Comparison of ENCODE assay signal across 17 cellular contexts in the genomic region with DNA sequence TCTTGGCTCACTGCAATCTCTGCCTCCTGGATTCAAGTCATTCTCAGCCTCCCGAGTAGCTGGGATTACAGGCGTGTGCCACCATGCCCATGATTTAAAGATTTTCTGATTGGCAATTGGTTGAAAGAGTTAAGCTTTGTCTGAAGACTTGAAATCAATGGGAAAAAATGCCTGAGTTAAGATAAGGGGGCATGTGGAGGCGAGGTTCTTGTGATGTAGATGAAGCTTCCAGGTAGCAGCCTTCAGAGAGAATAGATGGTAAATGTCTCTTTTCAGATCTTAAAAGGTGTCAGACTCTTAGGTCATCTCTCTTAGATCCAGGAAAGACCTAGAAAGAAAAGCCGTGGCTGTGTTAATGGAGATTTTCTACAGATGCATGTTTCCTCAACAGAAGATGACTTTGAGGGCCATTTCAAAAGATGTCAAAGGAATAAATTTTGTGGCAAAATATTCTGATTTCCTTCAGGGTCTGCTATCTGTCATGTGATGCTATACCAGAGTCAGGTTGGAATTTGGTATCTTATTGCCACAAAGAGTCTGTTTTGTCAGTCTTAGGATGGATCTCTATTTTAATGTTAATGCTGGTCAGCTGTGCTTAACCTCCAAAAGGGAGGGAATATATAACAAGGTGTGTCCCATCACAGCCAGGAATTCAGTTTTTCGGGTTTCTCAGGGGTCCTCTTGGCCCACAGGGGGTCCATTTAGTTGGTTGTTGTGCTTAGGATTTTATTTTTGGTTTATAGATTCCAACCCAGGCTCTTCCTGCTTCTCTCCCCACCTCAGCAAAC. TPM values are rescaled to one million over a fixed set of nuclear protein-coding genes. Genes with fewer than 3 reads are reported as not detected.
DNase-seq lines count a peak whose midpoint lies in the region; FAIRE-seq and TF ChIP-seq lines count a peak whose summit lies in the region.
"Had no signal": no experiment of that assay in that cellular context is flagged by ENCODE, and none has a peak within 500 bp of the region (broad histone marks: within the 10 kb centered on the region; RNA-seq: fewer than 3 reads in every experiment).

No MANE protein-coding gene starts in this region.

- no peak overlapping the region for H3K4ac ChIP-seq in H1 (replicated peaks; ENCODE audit: insufficient read length, low read depth, low read length)

- no peaks in the 10 kb centered on the region for H3K23me2 ChIP-seq in H1 (ENCODE audit: low read depth, low read length)

- no peak for TF ChIP-seq RAD21 in H1 (IDR thresholded peaks at IDR 0.05 in 1 of 2, conservative IDR thresholded peaks at IDR 0.05 in 1 of 2; ENCODE audit: low read depth in 2 of 2, low read length in 2 of 2)

- H3K9me3 ChIP-seq in HUES6 (ENCODE audit: control insufficient read depth, insufficient read depth, low read depth, low read length) = peaks cover 12% of the 10 kb centered on the region; the same call in 1 of the 2 replicates
- peaks cover 0 to 5% of the 10 kb centered on the region in 2 experiments; a peak in 1 of 4 replicates for H3K9me3 ChIP-seq in H1 (ENCODE audit: insufficient read depth in 2 of 2, low read depth in 1 of 2, low read length in 1 of 2)
- H3K9me3 ChIP-seq: A549, BLaER1 had no signal

- H3K79me2 ChIP-seq in H1 (ENCODE audit: control insufficient read depth in 1 of 2, insufficient read depth in 2 of 2, low read length in 2 of 2) = no peaks in the 10 kb centered on the region

- TF ChIP-seq EP300 in H1 (IDR thresholded peaks at IDR 0.05; ENCODE audit: borderline replicate concordance in 1 of 2, low read depth in 2 of 2, low read length in 2 of 2) = no peak

- no peaks in the 10 kb centered on the region for H3K9me3 Mint-ChIP-seq in activated naive CD8-positive, alpha-beta T cell treated with anti-CD3 and anti-CD28 coated beads for 36 hours

- H3K27ac ChIP-seq in HUES6 (ENCODE audit: low read depth, low read length) (peak overlapping the region; percentile 54), H1 (ENCODE audit: low read depth, low read length) (no peak overlapping the region)
- H3K27ac ChIP-seq: A549, BLaER1 had no signal

- H3K4me2 ChIP-seq in H1 (ENCODE audit: insufficient read depth in 1 of 2, low read depth in 2 of 2, low read length in 2 of 2) = peak overlapping the region; percentile 17 to 37; a peak in 3 of 4 replicates
- H3K4me2 ChIP-seq: A549, BLaER1 had no signal

- H3K79me1 ChIP-seq in H1 (ENCODE audit: low read depth, low read length) = no peaks in the 10 kb centered on the region

- H2BK12ac ChIP-seq in H1 (ENCODE audit: low read depth, low read length) = no peak overlapping the region

- CTCF ChIA-PET in H1 (lab: Charles Lee; ENCODE audit: partially characterized antibody) = interaction anchor here (1.4 kb wide), 1 partner anchor 12 kb away, joined by 3 read pairs; no protein-coding TSS in a partner anchor

- H4K8ac ChIP-seq in H1 (ENCODE audit: extremely low read depth, insufficient read depth, low read length) = no peak overlapping the region

- WGBS in H1 (ENCODE audit: extremely low coverage in 1 of 2, insufficient coverage in 1 of 2, insufficient read length in 1 of 2, insufficient replicate concordance in 2 of 2, low coverage in 1 of 2, low lambda C conversion rate in 2 of 2, missing lambda C conversion rate in 1 of 2), 2 experiments = 50% methylated on average over 5 of the region's 5 CpGs; no CpG with 5 or more reads in 1 of the 2 experiments

- H3K14ac ChIP-seq in H1 (ENCODE audit: insufficient read length) = no peak overlapping the region

- TF ChIP-seq POLR2A in H1 (IDR thresholded peaks at IDR 0.05; ENCODE audit: control extremely low read depth in 1 of 2, low read depth in 2 of 2, low read length in 2 of 2) = no peak

- H3K18ac ChIP-seq in H1 (ENCODE audit: extremely low read depth, low read length) = peak overlapping the region; percentile 83; the same call in 1 of the 2 replicates

- no peak overlapping the region for H3K23ac ChIP-seq in H1 (ENCODE audit: insufficient read length)

- no peak overlapping the region for H2AFZ ChIP-seq in H1 (ENCODE audit: low read length)

- H3K4me1 Mint-ChIP-seq in activated naive CD8-positive, alpha-beta T cell treated with anti-CD3 and anti-CD28 coated beads for 36 hours = no peaks in the 10 kb centered on the region
- H3K4me1 Mint-ChIP-seq: CD4-positive, CD25-positive, alpha-beta regulatory T cell had no signal

- H3K4me1 ChIP-seq in HUES6 (ENCODE audit: control insufficient read depth, insufficient read depth, low read length) (peaks cover 13% of the 10 kb centered on the region), H1 (replicated peaks in 1 of 4; ENCODE audit: control insufficient read depth in 3 of 4, insufficient read depth in 4 of 4, low read length in 3 of 4) (peaks cover 4 to 10% (median 6%) of the 10 kb centered on the region in 4 experiments; a peak in 6 of 7 replicates)
- H3K4me1 ChIP-seq: A549, BLaER1 had no signal

- no peaks in the 10 kb centered on the region for H3K27me3 ChIP-seq in HUES6 (ENCODE audit: control insufficient read depth, insufficient read depth, low read length)
- H3K27me3 ChIP-seq in H1 (replicated peaks in 1 of 4; ENCODE audit: control insufficient read depth in 3 of 4, extremely low read depth in 1 of 4, insufficient read depth in 3 of 4, low read length in 3 of 4) = no peaks in the 10 kb centered on the region
- H3K27me3 ChIP-seq: BLaER1 had no signal

- peak overlapping the region; percentile 92; the same call in 1 of the 2 replicates for H2BK5ac ChIP-seq in H1 (ENCODE audit: low read depth, low read length)

- H4K20me1 ChIP-seq in H1 (replicated peaks in 1 of 2; ENCODE audit: control insufficient read depth in 1 of 2, insufficient read depth in 2 of 2, low read length in 2 of 2) = no peaks in the 10 kb centered on the region
- H4K20me1 ChIP-seq: BLaER1 had no signal

- H3K36me3 Mint-ChIP-seq in activated naive CD8-positive, alpha-beta T cell treated with anti-CD3 and anti-CD28 coated beads for 36 hours = no peaks in the 10 kb centered on the region
- H3K36me3 Mint-ChIP-seq: CD4-positive, CD25-positive, alpha-beta regulatory T cell had no signal

- peak overlapping the region; percentile 94 for H4K91ac ChIP-seq in H1 (replicated peaks; ENCODE audit: insufficient read length, low read length)

- peak overlapping the region; percentile 41 for H2BK120ac ChIP-seq in H1 (replicated peaks; ENCODE audit: low read depth, low read length)

- H3K9ac ChIP-seq in HUES6 (ENCODE audit: low read length) (no peak overlapping the region), H1 (replicated peaks in 1 of 4; ENCODE audit: extremely low read depth in 1 of 4, low read depth in 3 of 4, low read length in 3 of 4) (no peak overlapping the region)
- H3K9ac ChIP-seq: BLaER1 had no signal

- no peak for TF ChIP-seq CTCF in H1 (IDR thresholded peaks at IDR 0.05; ENCODE audit: control extremely low read depth in 1 of 3, insufficient read depth in 1 of 3, low read depth in 1 of 3, low read length in 3 of 3)

- peak; percentile 66 for FAIRE-seq in H1 (lab: Jason Lieb, UNC)
- FAIRE-seq: A549, G401.6, GM12892, GM19239, H54, HepG2 had no signal

- DNase-seq in H1 (ENCODE audit: low read depth in 1 of 2, low spot score in 2 of 2) = peak in 1 of 2 experiments; percentile 39
- DNase-seq in iPS-NIHi11 (ENCODE audit: low spot score) = peak; percentile 46
- no peak for DNase-seq in DMS 273 (lab: John Stamatoyannopoulos, UW; ENCODE audit: unreplicated experiment)
- no peak for DNase-seq in activated naive CD8-positive, alpha-beta T cell treated with anti-CD3 and anti-CD28 coated beads for 36 hours
- DNase-seq in CD1c-positive myeloid dendritic cell (ENCODE audit: extremely low spot score) = no peak
- DNase-seq: AML-193; Calu3; CD4-positive, CD25-positive, alpha-beta regulatory T cell; DMS79 had no signal

- H2AK5ac ChIP-seq in H1 (ENCODE audit: low read depth, low read length) = no peak overlapping the region

- no peak overlapping the region for H3K56ac ChIP-seq in H1 (replicated peaks; ENCODE audit: insufficient read length, low read depth, low read length)

- H3K27ac Mint-ChIP-seq in activated naive CD8-positive, alpha-beta T cell treated with anti-CD3 and anti-CD28 coated beads for 36 hours = no peak overlapping the region
- H3K27ac Mint-ChIP-seq: CD4-positive, CD25-positive, alpha-beta regulatory T cell had no signal

- no peak overlapping the region for H3K4me3 Mint-ChIP-seq in activated naive CD8-positive, alpha-beta T cell treated with anti-CD3 and anti-CD28 coated beads for 36 hours
- H3K4me3 Mint-ChIP-seq: CD4-positive, CD25-positive, alpha-beta regulatory T cell had no signal

- POLR2A ChIA-PET in H1 (lab: Charles Lee; ENCODE audit: partially characterized antibody) = no interaction called here

- H4K5ac ChIP-seq in H1 (ENCODE audit: insufficient read length, low read depth, low read length) = peak overlapping the region; percentile 57

- H2BK20ac ChIP-seq in H1 (ENCODE audit: low read length) = no peak overlapping the region

- H3K36me3 ChIP-seq in HUES6 (ENCODE audit: control insufficient read depth, insufficient read depth, low read length) (no peaks in the 10 kb centered on the region), H1 (ENCODE audit: control insufficient read depth in 2 of 4, insufficient read depth in 4 of 4, low read length in 3 of 4) (no peaks in the 10 kb centered on the region)
- H3K36me3 ChIP-seq: BLaER1 had no signal

- no peak overlapping the region for H3K4me3 ChIP-seq in HUES6 (ENCODE audit: low read depth, low read length)
- H3K4me3 ChIP-seq in H1 (ENCODE audit: extremely low read depth in 1 of 4, insufficient read depth in 2 of 4, low read depth in 3 of 4, low read length in 4 of 4) = no peak overlapping the region
- H3K4me3 ChIP-seq: A549, BLaER1 had no signal

- no peaks in the 10 kb centered on the region for H3K27me3 Mint-ChIP-seq in activated naive CD8-positive, alpha-beta T cell treated with anti-CD3 and anti-CD28 coated beads for 36 hours

- H2BK15ac ChIP-seq in H1 (ENCODE audit: low read length) = no peak overlapping the region

TF ChIP-seq in H1, 55 proteins besides CTCF, POLR2A, EP300 and RAD21 (continues in another document):
- TF ChIP-seq, protein P1, sequence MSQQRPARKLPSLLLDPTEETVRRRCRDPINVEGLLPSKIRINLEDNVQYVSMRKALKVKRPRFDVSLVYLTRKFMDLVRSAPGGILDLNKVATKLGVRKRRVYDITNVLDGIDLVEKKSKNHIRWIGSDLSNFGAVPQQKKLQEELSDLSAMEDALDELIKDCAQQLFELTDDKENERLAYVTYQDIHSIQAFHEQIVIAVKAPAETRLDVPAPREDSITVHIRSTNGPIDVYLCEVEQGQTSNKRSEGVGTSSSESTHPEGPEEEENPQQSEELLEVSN (IDR thresholded peaks at IDR 0.05) = peak; percentile 58; the same call in 1 of the 2 replicates

RNA-seq across cellular contexts. Expression of gene AKTIP, which starts 58.3 kb away (rescaled TPM):
- 15.6 and 16.5 TPM in 2 replicates for total RNA-seq in H1 (2021; fragmentation: NEBNext Ultra II Directional; extraction: Animal tissue kit (Norgen Biotek cat#: 25700))
- 12.1 and 15.0 TPM in 2 replicates for polyA plus RNA-seq in H1 (2011; rRNA removed)
- 19.9 TPM for polyA plus RNA-seq in H1 (2011; cell fraction: cytosol; rRNA removed)
- polyA plus RNA-seq in H1 (2011; cell fraction: nucleus; rRNA removed) = 19.6 TPM
- polyA plus RNA-seq in H1 (2012, experiment 1 of 2) = 18.4 to 26.7 TPM (median 19.4 TPM) in 4 replicates
- polyA plus RNA-seq in H1 (2012, experiment 2 of 2) = 1.3 TPM
- 10.2 TPM for polyA plus RNA-seq in H1 (2013, experiment 1 of 2)
- 12.1 TPM for polyA plus RNA-seq in H1 (2013, experiment 2 of 2)
- 26.8 and 34.1 TPM in 2 replicates for polyA minus RNA-seq in H1 (2011; rRNA and poly(A)+ RNA removed)
- polyA minus RNA-seq in H1 (2011; cell fraction: cytosol; rRNA and poly(A)+ RNA removed) = 16.7 TPM
- 34.5 TPM for polyA minus RNA-seq in H1 (2011; cell fraction: nucleus; rRNA and poly(A)+ RNA removed)
- 10 to 100 TPM; 26.6 to 27.1 TPM for total RNA-seq in activated naive CD8-positive, alpha-beta T cell treated with anti-CD3 and anti-CD28 coated beads for 36 hours
